In genomic region chr5:156021866-156022265, GRCh38 we compare ENCODE assay signal across 21 cellular contexts.
"Had no signal": no experiment of that assay in that cellular context is flagged by ENCODE, and none has a peak within 500 bp of the region (broad histone marks: within the 10 kb centered on the region; RNA-seq: fewer than 3 reads in every experiment).

No MANE protein-coding gene starts in this region.

- H3K27me3 Mint-ChIP-seq: activated CD4-positive, alpha-beta memory T cell treated with anti-CD3 and anti-CD28 coated beads, Interleukin-2, amount 10 ng/mL, durations not matched to agents 7 days and 5 days; activated naive CD8-positive, alpha-beta T cell treated with anti-CD3 and anti-CD28 coated beads, Interleukin-2, amount 50 U/mL, for 24 hours; naive B cell had no signal

- H3K36me3 Mint-ChIP-seq: activated CD8-positive, alpha-beta memory T cell treated with anti-CD3 and anti-CD28 coated beads, Interleukin-2, amount 10 ng/mL, durations not matched to agents 7 days and 5 days; activated naive CD4-positive, alpha-beta T cell treated with anti-CD3 and anti-CD28 coated beads, Interleukin-2, amount 10 ng/mL, durations not matched to agents 7 days and 5 days; brain; naive B cell; stimulated activated naive B cell treated with anti-CD40 and anti-IgM and Interleukin-4, amounts not matched to agents 10 μg/mL and 1 μg/mL and 100 μg/mL, for 72 hours had no signal

- H3K4me1 Mint-ChIP-seq: activated CD4-positive, alpha-beta memory T cell treated with anti-CD3 and anti-CD28 coated beads, Interleukin-2, amount 10 ng/mL, durations not matched to agents 7 days and 5 days; activated CD8-positive, alpha-beta memory T cell treated with anti-CD3 and anti-CD28 coated beads, Interleukin-2, amount 10 ng/mL, durations not matched to agents 7 days and 5 days; activated naive CD4-positive, alpha-beta T cell treated with anti-CD3 and anti-CD28 coated beads, Interleukin-2, amount 10 ng/mL, durations not matched to agents 7 days and 5 days; naive B cell; stimulated activated naive B cell treated with anti-CD40 and anti-IgM and Interleukin-4, amounts not matched to agents 10 μg/mL and 1 μg/mL and 100 μg/mL, for 72 hours had no signal

- ATAC-seq: activated CD8-positive, alpha-beta memory T cell treated with anti-CD3 and anti-CD28 coated beads, Interleukin-2, amount 10 ng/mL, durations not matched to agents 7 days and 5 days; activated naive CD8-positive, alpha-beta T cell treated with anti-CD3 and anti-CD28 coated beads, Interleukin-2, amount 50 U/mL, for 24 hours; left cardiac atrium; stimulated activated naive B cell treated with anti-CD40 and anti-IgM and Interleukin-4, amounts not matched to agents 10 μg/mL and 1 μg/mL and 100 μg/mL, for 72 hours; upper lobe of right lung had no signal

- H3K4me3 Mint-ChIP-seq: activated CD4-positive, alpha-beta memory T cell treated with anti-CD3 and anti-CD28 coated beads, Interleukin-2, amount 10 ng/mL, durations not matched to agents 7 days and 5 days; activated CD8-positive, alpha-beta memory T cell treated with anti-CD3 and anti-CD28 coated beads, Interleukin-2, amount 10 ng/mL, durations not matched to agents 7 days and 5 days; activated naive CD4-positive, alpha-beta T cell treated with anti-CD3 and anti-CD28 coated beads, Interleukin-2, amount 10 ng/mL, durations not matched to agents 7 days and 5 days; activated naive CD8-positive, alpha-beta T cell treated with anti-CD3 and anti-CD28 coated beads, Interleukin-2, amount 50 U/mL, for 24 hours; brain; neural crest cell; stimulated activated naive B cell treated with anti-CD40 and anti-IgM and Interleukin-4, amounts not matched to agents 10 μg/mL and 1 μg/mL and 100 μg/mL, for 72 hours had no signal

- H3K27ac Mint-ChIP-seq: activated CD4-positive, alpha-beta memory T cell treated with anti-CD3 and anti-CD28 coated beads, Interleukin-2, amount 10 ng/mL, durations not matched to agents 7 days and 5 days; activated CD8-positive, alpha-beta memory T cell treated with anti-CD3 and anti-CD28 coated beads, Interleukin-2, amount 10 ng/mL, durations not matched to agents 7 days and 5 days; activated naive CD4-positive, alpha-beta T cell treated with anti-CD3 and anti-CD28 coated beads, Interleukin-2, amount 10 ng/mL, durations not matched to agents 7 days and 5 days; activated naive CD8-positive, alpha-beta T cell treated with anti-CD3 and anti-CD28 coated beads, Interleukin-2, amount 50 U/mL, for 24 hours; stimulated activated naive B cell treated with anti-CD40 and anti-IgM and Interleukin-4, amounts not matched to agents 10 μg/mL and 1 μg/mL and 100 μg/mL, for 72 hours had no signal

- DNase-seq: activated CD4-positive, alpha-beta memory T cell treated with anti-CD3 and anti-CD28 coated beads, Interleukin-2, amount 10 ng/mL, durations not matched to agents 7 days and 5 days; activated CD4-positive, alpha-beta T cell treated with anti-CD3 and anti-CD28 coated beads for 48 hours; activated CD4-positive, CD25-positive, alpha-beta regulatory T cell; activated CD8-positive, alpha-beta memory T cell treated with anti-CD3 and anti-CD28 coated beads, Interleukin-2, amount 10 ng/mL, durations not matched to agents 7 days and 5 days; activated naive CD4-positive, alpha-beta T cell treated with anti-CD3 and anti-CD28 coated beads, Interleukin-2, amount 10 ng/mL, durations not matched to agents 7 days and 5 days; activated naive CD8-positive, alpha-beta T cell treated with anti-CD3 and anti-CD28 coated beads, Interleukin-2, amount 50 U/mL, for 24 hours; activated T-cell treated with anti-CD3 and anti-CD28 coated beads, Interleukin-2, amount 50 U/mL, for 1 hour; anterior cingulate cortex; caudate nucleus; dorsolateral prefrontal cortex; foreskin fibroblast; left cardiac atrium; mesenchymal stem cell; mucosa of descending colon; naive B cell; retina; spleen; stimulated activated naive B cell treated with anti-CD40 and anti-IgM and Interleukin-4, amounts not matched to agents 10 μg/mL and 1 μg/mL and 100 μg/mL, for 72 hours; upper lobe of right lung had no signal

- H3K9me3 Mint-ChIP-seq: activated CD4-positive, alpha-beta memory T cell treated with anti-CD3 and anti-CD28 coated beads, Interleukin-2, amount 10 ng/mL, durations not matched to agents 7 days and 5 days; activated naive CD4-positive, alpha-beta T cell treated with anti-CD3 and anti-CD28 coated beads, Interleukin-2, amount 10 ng/mL, durations not matched to agents 7 days and 5 days; activated naive CD8-positive, alpha-beta T cell treated with anti-CD3 and anti-CD28 coated beads, Interleukin-2, amount 50 U/mL, for 24 hours had no signal
